Comparison of ENCODE assay signal across 19 cellular contexts in the genomic region with DNA sequence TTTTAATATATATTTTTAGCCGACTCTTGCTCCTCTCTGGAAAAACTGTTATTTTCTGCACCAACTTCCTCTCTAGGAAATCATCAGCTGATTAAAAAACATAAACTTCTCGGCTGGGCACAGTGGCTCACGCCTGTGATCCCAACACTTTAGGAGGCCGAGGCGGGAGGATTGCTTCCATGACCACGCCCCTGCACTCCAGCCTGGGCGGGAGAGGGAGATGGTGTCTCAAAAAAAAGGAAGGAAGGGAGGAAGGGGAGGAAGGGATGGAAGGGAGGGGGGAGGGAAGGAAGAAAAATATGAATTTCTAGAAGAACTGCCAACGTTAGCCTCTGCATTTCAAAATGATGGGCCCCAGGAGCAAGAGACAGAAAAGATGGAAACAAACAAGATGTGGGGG. TPM values are rescaled to one million over a fixed set of nuclear protein-coding genes. Genes with fewer than 3 reads are reported as not detected.
"Had no signal": no experiment of that assay in that cellular context is flagged by ENCODE, and none has a peak within 500 bp of the region (broad histone marks: within the 10 kb centered on the region; RNA-seq: fewer than 3 reads in every experiment).

No MANE protein-coding gene starts in this region.

- H3K27me3 Mint-ChIP-seq: activated naive CD4-positive, alpha-beta T cell treated with anti-CD3 and anti-CD28 coated beads, Interleukin-2, amount 50 U/mL, for 24 hours; naive B cell; stimulated activated naive CD8-positive, alpha-beta T cell treated with anti-CD3 and anti-CD28 coated beads, Interleukin-15, amount 100 ng/mL, for 72 hours; T-helper 17 cell had no signal

- H3K4me3 Mint-ChIP-seq: activated naive CD4-positive, alpha-beta T cell treated with anti-CD3 and anti-CD28 coated beads, Interleukin-2, amount 50 U/mL, for 24 hours; naive B cell; stimulated activated naive CD8-positive, alpha-beta T cell treated with anti-CD3 and anti-CD28 coated beads, Interleukin-15, amount 100 ng/mL, for 72 hours; T-helper 17 cell had no signal

- DNase-seq: activated CD4-positive, alpha-beta T cell treated with anti-CD3 and anti-CD28 coated beads, Interleukin-2, amount 50 U/mL, for 4 hours; activated T-cell treated with anti-CD3 and anti-CD28 coated beads, Interleukin-2, amount 50 U/mL, for 1 hour; caudate nucleus; cortex of kidney; hypothalamus; lower lobe of right lung; midbrain; naive B cell; retina; stimulated activated CD4-positive, alpha-beta T cell treated with anti-CD3 and anti-CD28 coated beads, Interleukin-15, amount 100 ng/mL, for 24 hours; stimulated activated CD4-positive, alpha-beta T cell treated with anti-CD3 and anti-CD28 coated beads, Interleukin-4, amount 100 ng/mL, for 4 hours; stimulated activated naive CD8-positive, alpha-beta T cell treated with anti-CD3 and anti-CD28 coated beads, Interleukin-15, amount 100 ng/mL, for 72 hours; T-helper 17 cell had no signal

- H3K4me3 ChIP-seq: lower lobe of right lung, thoracic aorta had no signal

- H3K27ac ChIP-seq: lower lobe of right lung, thoracic aorta had no signal

- ATAC-seq: activated CD4-positive, CD25-positive, alpha-beta regulatory T cell treated with anti-CD3 and anti-CD28 coated beads, Interleukin-2, amount 50 U/mL, for 24 hours; esophagus mucosa; lower lobe of right lung; stimulated activated naive CD8-positive, alpha-beta T cell treated with anti-CD3 and anti-CD28 coated beads, Interleukin-15, amount 100 ng/mL, for 72 hours; T-helper 17 cell had no signal

- H3K9me3 Mint-ChIP-seq: activated naive CD4-positive, alpha-beta T cell treated with anti-CD3 and anti-CD28 coated beads, Interleukin-2, amount 50 U/mL, for 24 hours; naive B cell; stimulated activated naive CD8-positive, alpha-beta T cell treated with anti-CD3 and anti-CD28 coated beads, Interleukin-15, amount 100 ng/mL, for 72 hours had no signal

- H3K36me3 ChIP-seq: thoracic aorta had no signal

- H3K27ac Mint-ChIP-seq: activated naive CD4-positive, alpha-beta T cell treated with anti-CD3 and anti-CD28 coated beads, Interleukin-2, amount 50 U/mL, for 24 hours; naive B cell; stimulated activated naive CD8-positive, alpha-beta T cell treated with anti-CD3 and anti-CD28 coated beads, Interleukin-15, amount 100 ng/mL, for 72 hours had no signal

- H3K9me3 ChIP-seq: lower lobe of right lung, thoracic aorta had no signal

RNA-seq across cellular contexts. Expression of a gene that starts 25.2 kb away (rescaled TPM):
- total RNA-seq: glomerular endothelial cell, skeletal muscle tissue had no signal

RNA-seq across cellular contexts. Expression of a gene that starts 33.5 kb away (rescaled TPM):
- total RNA-seq: esophagus mucosa, glomerular endothelial cell, skeletal muscle tissue, T-helper 17 cell, thoracic aorta had no signal
